25 cellular contexts compared by ENCODE assay signal in genomic region chr18:29660777-29661176, GRCh38.
"Had no signal": no experiment of that assay in that cellular context is flagged by ENCODE, and none has a peak within 500 bp of the region (broad histone marks: within the 10 kb centered on the region; RNA-seq: fewer than 3 reads in every experiment).

No MANE protein-coding gene starts in this region.

- H3K4me2 ChIP-seq: hepatocyte had no signal

- H3K36me3 ChIP-seq: esophagus muscularis mucosa, left lung, lower lobe of right lung, ovary, right lobe of liver, stomach, thyroid gland, vagina had no signal

- H3K79me2 ChIP-seq: hepatocyte had no signal

- H3K4me1 ChIP-seq: esophagus muscularis mucosa, left lung, lower lobe of right lung, right lobe of liver, stomach, thyroid gland, vagina had no signal

- H3K27ac ChIP-seq: epithelial cell of prostate, esophagus muscularis mucosa, hepatocyte, left lung, lower lobe of right lung, ovary, psoas muscle, right lobe of liver, stomach, thyroid gland, vagina had no signal

- H3K27me3 ChIP-seq: esophagus muscularis mucosa, hepatocyte, left lung, ovary, right lobe of liver, stomach, thyroid gland, vagina had no signal

- DNase-seq: cerebellar nuclear complex; cortex of kidney; effector CD8-positive, alpha-beta T cell; endodermal cell; foreskin melanocyte; kidney; left lung; lower lobe of right lung; natural killer cell; occipital lobe; ovary; posterior cingulate gyrus; psoas muscle; right lobe of liver; stimulated activated CD4-positive, alpha-beta T cell treated with anti-CD3 and anti-CD28 coated beads, Interleukin-2, amount 100 ng/mL, for 24 hours; stimulated activated CD4-positive, alpha-beta T cell treated with anti-CD3 and anti-CD28 coated beads, Interleukin-4, amount 100 ng/mL, for 24 hours; stimulated activated naive CD4-positive, alpha-beta T cell treated with Interleukin-2 at 50 U/mL for 16 hours; stomach; thyroid gland; trophoblast cell had no signal

- H3K9me3 ChIP-seq: esophagus muscularis mucosa, left lung, lower lobe of right lung, ovary, psoas muscle, right lobe of liver, stomach, thyroid gland, vagina had no signal

- H2AFZ ChIP-seq: hepatocyte had no signal

- ATAC-seq: left lung; lower lobe of right lung; natural killer cell; right lobe of liver; stimulated activated effector memory CD8-positive, alpha-beta T cell treated with anti-CD3 and anti-CD28 coated beads, Interleukin-12 subunit alpha, Interleukin-12 subunit beta, amount 100 ng/mL, for 72 hours had no signal

- H3K4me3 ChIP-seq: esophagus muscularis mucosa, hepatocyte, left lung, lower lobe of right lung, ovary, psoas muscle, right lobe of liver, stomach, thyroid gland, vagina had no signal
